In the genomic region with DNA sequence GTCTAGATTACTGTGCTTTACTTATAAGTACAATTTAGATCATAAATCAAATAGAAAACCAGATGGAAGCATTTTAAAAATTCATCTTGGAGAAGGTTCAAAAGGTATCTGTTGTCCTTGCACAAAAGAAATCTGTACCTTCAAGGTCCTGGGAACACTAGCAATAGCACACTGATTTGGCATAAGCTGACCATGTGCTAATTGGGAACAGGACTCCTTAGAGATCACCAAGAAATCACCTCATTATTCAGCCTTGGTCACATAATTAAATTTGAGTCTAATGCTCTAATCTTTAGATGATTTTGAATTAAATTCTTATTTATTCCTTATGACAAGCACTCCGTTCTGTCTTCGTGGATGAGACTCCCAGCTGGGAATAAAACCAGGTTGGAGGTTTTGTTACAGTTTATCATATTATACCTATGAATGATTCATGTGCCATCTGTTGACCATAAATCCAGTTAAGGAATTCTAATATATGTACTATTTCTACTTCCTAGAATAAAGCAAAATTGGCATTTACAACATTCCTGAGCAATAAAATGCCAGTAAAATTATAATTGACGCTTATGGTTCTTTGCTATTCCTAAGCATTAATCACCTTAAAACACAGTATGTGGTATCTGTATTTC, we compare ENCODE assay signal across 26 cellular contexts.
"Had no signal": no experiment of that assay in that cellular context is flagged by ENCODE, and none has a peak within 500 bp of the region (broad histone marks: within the 10 kb centered on the region; RNA-seq: fewer than 3 reads in every experiment).

No MANE protein-coding gene starts in this region.

- H3K9me3 ChIP-seq: esophagus squamous epithelium, left lung, mucosa of descending colon, neutrophil, tibial artery had no signal

- DNase-seq: effector memory CD8-positive, alpha-beta T cell; erythroblast; esophagus squamous epithelium; foreskin melanocyte; glutamatergic neuron; heart right ventricle; hippocampal formation; left cardiac atrium; left lung; mesenchymal stem cell; mucosa of descending colon; naive B cell; stimulated activated CD4-positive, alpha-beta T cell treated with anti-CD3 and anti-CD28 coated beads, Interleukin-12 subunit alpha, Interleukin-12 subunit beta, amount 100 ng/mL, for 4 hours; stimulated activated CD4-positive, alpha-beta T cell treated with anti-CD3 and anti-CD28 coated beads, Interleukin-1b, Interleukin-23, amount 100 ng/mL, for 48 hours; stimulated activated CD4-positive, alpha-beta T cell treated with anti-CD3 and anti-CD28 coated beads, Interleukin-4, amount 100 ng/mL, for 1 hour; stimulated activated CD8-positive, alpha-beta memory T cell treated with anti-CD3 and anti-CD28 coated beads, Interleukin-4, amount 100 ng/mL, for 48 hours; stimulated activated naive CD4-positive, alpha-beta T cell; stimulated activated naive CD8-positive, alpha-beta T cell treated with anti-CD3 and anti-CD28 coated beads, Interleukin-15, amount 100 ng/mL, for 72 hours; tibial artery had no signal

- H3K27ac ChIP-seq: coronary artery, esophagus squamous epithelium, heart right ventricle, left lung, neutrophil, parathyroid adenoma, right atrium auricular region, tibial artery had no signal

- H3K4me3 ChIP-seq: coronary artery, esophagus squamous epithelium, heart right ventricle, left lung, mucosa of descending colon, right atrium auricular region, smooth muscle cell, tibial artery had no signal

- H3K36me3 ChIP-seq: esophagus squamous epithelium, heart right ventricle, left lung, neutrophil, right atrium auricular region, tibial artery had no signal

- H3K27me3 ChIP-seq: esophagus squamous epithelium, heart right ventricle, left lung, neutrophil, right atrium auricular region, tibial artery had no signal

- ATAC-seq: effector memory CD8-positive, alpha-beta T cell; heart right ventricle; left cardiac atrium; left lung; mucosa of descending colon; natural killer cell treated with Interleukin-12 subunit alpha and Interleukin-12 subunit beta and Interleukin-15 and Interleukin-18, amount 100 ng/mL, for 72 hours; sciatic nerve; stimulated activated naive CD8-positive, alpha-beta T cell treated with anti-CD3 and anti-CD28 coated beads, Interleukin-15, amount 100 ng/mL, for 72 hours had no signal

- H3K4me1 ChIP-seq: esophagus squamous epithelium, heart right ventricle, left lung, parathyroid adenoma, right atrium auricular region, tibial artery had no signal
